ENCODE assay signal across 8 cellular contexts in genomic region chr12:67482751-67483661, GRCh38.
DNase-seq lines count a peak whose midpoint lies in the region; ATAC-seq and TF ChIP-seq lines count a peak whose summit lies in the region.

No MANE protein-coding gene starts in this region.

- H3K4me3 Mint-ChIP-seq in T-helper 17 cell, result peak overlapping the region; percentile 15

- no peaks in the 10 kb centered on the region for H3K27me3 Mint-ChIP-seq in T-helper 17 cell

- H3K9me3 ChIP-seq in T-helper 17 cell (ENCODE audit: control insufficient read depth, low read length, poor library complexity, severe bottlenecking) (no peaks in the 10 kb centered on the region), mucosa of descending colon (peaks cover 6% of the 10 kb centered on the region)

- POLR2A ChIA-PET in HEK293T (lab: Yijun Ruan, JAX), result no interaction called here

- H3K4me1 ChIP-seq in mucosa of descending colon (ENCODE audit: low read depth), result peaks cover 8% of the 10 kb centered on the region

- CTCF ChIA-PET in HEK293T (lab: Yijun Ruan, JAX), result no interaction called here

- DNase-seq in AG20443 (ENCODE audit: low spot score) (peak; percentile 23), HT-29 (ENCODE audit: low spot score) (peak; percentile 69), T-helper 17 cell (peak; percentile 23 to 53 (median 50)), astrocyte of the hippocampus (ENCODE audit: low read depth, low spot score) (peak; percentile 84), mucosa of descending colon (peak; percentile 54 to 80 (median 79)), HEK293T (ENCODE audit: extremely low spot score) (no peak)
- peak; percentile 45 to 48 for DNase-seq in stimulated activated CD8-positive, alpha-beta memory T cell treated with anti-CD3 and anti-CD28 coated beads, Interleukin-7, amount 100 ng/mL, for 1 hour (ENCODE audit: low read depth in 2 of 2)

- peaks cover 39% of the 10 kb centered on the region for H3K4me1 Mint-ChIP-seq in T-helper 17 cell

- H3K36me3 Mint-ChIP-seq in T-helper 17 cell (ENCODE audit: low read depth), result no peaks in the 10 kb centered on the region

- no peak overlapping the region for H3K4me3 ChIP-seq in mucosa of descending colon

- no peak for TF ChIP-seq CTCF in mucosa of descending colon (IDR thresholded peaks at IDR 0.05)

- peak overlapping the region; percentile 90 for H3K27ac Mint-ChIP-seq in T-helper 17 cell

- no peaks in the 10 kb centered on the region for H3K36me3 ChIP-seq in mucosa of descending colon (ENCODE audit: low read depth)

- peak; percentile 75 for ATAC-seq in GM19395 (IDR thresholded peaks at IDR 0.05; ENCODE audit: unreplicated experiment)
- ATAC-seq in T-helper 17 cell, result peak; percentile 89
- ATAC-seq in mucosa of descending colon, result peak; percentile 82

- intact Hi-C loops in mucosa of descending colon (cut with DNase I, micrococcal nuclease), result no loop called here

TF ChIP-seq in HEK293T, 16 proteins besides CTCF, POLR2A, EP300 and RAD21:
- TF ChIP-seq LEF1 (IDR thresholded peaks at IDR 0.05; ENCODE audit: borderline replicate concordance), result no peak
- no peak for TF ChIP-seq HDGF (IDR thresholded peaks at IDR 0.05; ENCODE audit: borderline replicate concordance)
- no peak for TF ChIP-seq SP1 (IDR thresholded peaks at IDR 0.05)
- TF ChIP-seq FOXK2 (IDR thresholded peaks at IDR 0.05), result no peak
- TF ChIP-seq TARDBP (IDR thresholded peaks at IDR 0.05), result no peak
- no peak for TF ChIP-seq ELF4 (IDR thresholded peaks at IDR 0.05)
- no peak for TF ChIP-seq NFRKB (IDR thresholded peaks at IDR 0.05)
- TF ChIP-seq BHLHE40 (IDR thresholded peaks at IDR 0.05; ENCODE audit: borderline replicate concordance), result no peak
- TF ChIP-seq ZNF384 (IDR thresholded peaks at IDR 0.05), result no peak
- no peak for TF ChIP-seq FOXM1 (IDR thresholded peaks at IDR 0.05; ENCODE audit: borderline replicate concordance)
- no peak for TF ChIP-seq SUZ12 (IDR thresholded peaks at IDR 0.05)
- no peak for TF ChIP-seq L3MBTL2 (conservative IDR thresholded peaks at IDR 0.05)
- TF ChIP-seq ARNT (IDR thresholded peaks at IDR 0.05), result no peak
